8 cellular contexts compared by ENCODE assay signal in the genomic region with DNA sequence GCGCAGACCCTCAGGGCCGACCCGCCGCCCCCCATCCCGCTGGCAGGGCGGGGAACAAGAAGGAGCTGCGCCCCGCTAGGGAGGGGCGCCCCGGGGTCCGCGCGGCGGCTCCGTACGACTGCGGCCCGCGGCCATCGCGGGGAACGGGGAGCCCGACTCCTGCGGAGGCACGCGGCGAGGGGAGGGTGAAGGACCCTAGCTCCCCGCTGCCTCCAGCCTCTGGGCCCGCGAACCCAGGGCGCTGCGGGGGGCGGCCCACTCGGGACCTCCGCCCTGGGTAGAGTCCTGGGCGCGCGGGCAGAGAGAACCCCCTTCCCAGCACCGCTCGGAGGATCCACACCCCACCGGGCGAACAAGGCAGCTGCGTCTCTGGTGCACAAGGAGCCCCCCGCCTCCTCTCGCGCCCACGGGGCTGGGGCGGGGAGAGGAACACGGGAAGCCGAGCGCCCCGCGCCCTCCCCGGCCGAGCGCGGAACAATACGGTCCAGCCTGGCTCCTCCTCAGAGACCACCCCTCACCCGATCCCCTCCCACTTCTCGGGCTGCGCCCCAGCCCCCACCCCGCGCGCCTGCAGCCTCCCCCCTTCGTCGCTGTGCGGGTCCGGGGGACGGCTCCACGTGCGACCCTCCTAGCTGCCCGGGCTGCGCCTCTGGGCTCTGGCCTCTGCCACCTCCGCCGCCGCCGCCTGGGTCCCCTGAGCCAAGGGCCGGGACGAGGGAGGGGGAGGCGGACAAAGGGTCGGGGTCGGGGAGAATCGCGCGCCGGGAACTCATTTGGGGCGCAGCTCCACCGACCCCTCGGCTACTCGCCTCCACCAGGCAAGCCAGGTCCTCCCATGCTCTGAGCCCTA. TPM values are rescaled to one million over a fixed set of nuclear protein-coding genes. Genes with fewer than 3 reads are reported as not detected.
DNase-seq lines count a peak whose midpoint lies in the region; ATAC-seq and TF ChIP-seq lines count a peak whose summit lies in the region.

A gene with protein sequence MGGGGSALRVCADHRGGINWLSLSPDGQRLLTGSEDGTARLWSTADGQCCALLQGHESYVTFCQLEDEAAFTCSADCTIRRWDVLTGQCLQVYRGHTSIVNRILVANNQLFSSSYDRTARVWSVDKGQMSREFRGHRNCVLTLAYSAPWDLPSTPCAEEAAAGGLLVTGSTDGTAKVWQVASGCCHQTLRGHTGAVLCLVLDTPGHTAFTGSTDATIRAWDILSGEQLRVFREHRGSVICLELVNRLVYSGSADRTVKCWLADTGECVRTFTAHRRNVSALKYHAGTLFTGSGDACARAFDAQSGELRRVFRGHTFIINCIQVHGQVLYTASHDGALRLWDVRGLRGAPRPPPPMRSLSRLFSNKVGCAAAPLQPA (minus strand): TSS at position 484 of the 850 bp plus-strand sequence. CDS start 449 bp downstream, at position 35.

- DNase-seq in NCI-H146 (lab: John Stamatoyannopoulos, UW) (peak; percentile 16), NCI-H146 treated with DMSO at 0.1 percent for 48 hours (lab: John Stamatoyannopoulos, UW; ENCODE audit: unreplicated experiment) (no peak), astrocyte of the cerebellum (ENCODE audit: low read depth) (no peak), SW 1271 (lab: John Stamatoyannopoulos, UW) (no peak), COLO668 (lab: John Stamatoyannopoulos, UW; ENCODE audit: unreplicated experiment) (no peak)

- no peak for ATAC-seq in GM21447 (IDR thresholded peaks at IDR 0.05; ENCODE audit: unreplicated experiment)

- H3K27ac ChIP-seq in layer of hippocampus (ENCODE audit: low read depth, low read length), result peak within 1 kb of the TSS; percentile 30

- TF ChIP-seq CTCF in astrocyte of the cerebellum (IDR thresholded peaks at IDR 0.05; ENCODE audit: low read depth, low read length, missing control alignments) (peak; percentile 9), subcutaneous adipose tissue (IDR thresholded peaks at IDR 0.05; ENCODE audit: low read depth) (no peak)

- peak within 1 kb of the TSS; percentile 57 for H3K4me3 ChIP-seq in astrocyte of the cerebellum (ENCODE audit: low read depth, low read length)

- H3K27me3 ChIP-seq in layer of hippocampus (ENCODE audit: control insufficient read depth, insufficient read depth, low read length), result peaks cover 23% of the 10 kb centered on the region

- in situ Hi-C loops in astrocyte of the cerebellum (cut with HindIII; ENCODE audit: low sequenced_read_pairs), result no loop called here

RNA-seq across cellular contexts. Expression of the gene that starts here (rescaled TPM):
- 10 to 100 TPM in 3 of 4 donors, 1 to 10 TPM in 1; 8.3 to 51.2 (median 15.6) TPM for total RNA-seq in subcutaneous adipose tissue
